27 cellular contexts compared by ENCODE assay signal in the genomic region with DNA sequence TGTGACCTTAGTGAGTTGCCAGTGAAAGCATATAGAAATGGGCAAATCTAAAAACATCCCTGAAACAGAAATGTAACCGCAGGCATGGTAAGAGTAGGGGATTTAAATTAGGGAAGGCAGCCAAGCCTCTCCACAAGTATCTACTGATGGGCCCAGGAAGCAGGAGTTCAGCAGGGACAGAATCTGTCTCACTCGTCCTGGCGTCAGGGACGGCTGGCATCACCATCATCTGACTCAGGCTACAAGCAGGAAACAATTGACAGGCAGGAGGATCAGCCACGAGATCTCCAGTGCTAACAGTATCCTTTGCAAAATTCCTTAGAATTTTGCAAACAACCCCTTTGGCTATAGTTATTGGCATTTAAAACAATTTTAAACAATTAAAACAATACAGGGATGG.
"Had no signal": no experiment of that assay in that cellular context is flagged by ENCODE, and none has a peak within 500 bp of the region (broad histone marks: within the 10 kb centered on the region; RNA-seq: fewer than 3 reads in every experiment).

No MANE protein-coding gene starts in this region.

- H3K4me1 Mint-ChIP-seq: activated B cell treated with CpG ODN at 0.5 μM for 24 hours; activated CD4-positive, alpha-beta T cell treated with anti-CD3 and anti-CD28 coated beads, Interleukin-2, amount 10 ng/mL, durations not matched to agents 24 days and 14 days; brain; central memory CD8-positive, alpha-beta T cell; T-cell had no signal

- DNase-seq: activated B cell treated with CpG ODN at 0.5 μM for 24 hours; activated CD4-positive, alpha-beta T cell treated with anti-CD3 and anti-CD28 coated beads for 1 hour; activated CD4-positive, alpha-beta T cell treated with anti-CD3 and anti-CD28 coated beads, Interleukin-2, amount 10 ng/mL, durations not matched to agents 24 days and 14 days; activated CD4-positive, alpha-beta T cell treated with anti-CD3 and anti-CD28 coated beads, Interleukin-2, amount 50 U/mL, for 48 hours; activated effector memory CD4-positive, alpha-beta T cell treated with anti-CD3 and anti-CD28 coated beads, Interleukin-2, amount 50 U/mL, for 16 hours; activated naive CD4-positive, alpha-beta T cell treated with Interleukin-2 at 50 U/mL for 16 hours; activated T-cell treated with anti-CD3 and anti-CD28 coated beads, Interleukin-2, amount 50 U/mL, for 4 hours; amygdala; NCI-H1048; NCI-H146; NCI-H1930; NCI-H2171; NCI-H226; NCI-H526; NK-92 treated with Interleukin-12 subunit alpha and Interleukin-12 subunit beta, amount 100 ng/mL, for 24 hours; OCI-M1; RPMI8226; SHP77; T-cell; T-helper 2 cell; T1000 had no signal

- FAIRE-seq: astrocyte, TTC549 had no signal

- H3K27ac Mint-ChIP-seq: activated B cell treated with CpG ODN at 0.5 μM for 24 hours; activated CD4-positive, alpha-beta T cell treated with anti-CD3 and anti-CD28 coated beads, Interleukin-2, amount 10 ng/mL, durations not matched to agents 24 days and 14 days; activated naive CD8-positive, alpha-beta T cell; brain; T-cell had no signal

- H3K9me3 Mint-ChIP-seq: central memory CD8-positive, alpha-beta T cell had no signal

- H3K27me3 Mint-ChIP-seq: activated B cell treated with CpG ODN at 0.5 μM for 24 hours; activated naive CD8-positive, alpha-beta T cell; brain; central memory CD8-positive, alpha-beta T cell had no signal

- H3K4me3 Mint-ChIP-seq: activated B cell treated with CpG ODN at 0.5 μM for 24 hours; activated CD4-positive, alpha-beta T cell treated with anti-CD3 and anti-CD28 coated beads, Interleukin-2, amount 10 ng/mL, durations not matched to agents 24 days and 14 days; activated naive CD8-positive, alpha-beta T cell; activated T-cell treated with anti-CD3 and anti-CD28 coated beads, Interleukin-2, amount 50 U/mL, for 4 hours; brain; central memory CD8-positive, alpha-beta T cell; T-cell had no signal

- ATAC-seq: activated T-cell treated with anti-CD3 and anti-CD28 coated beads, Interleukin-2, amount 50 U/mL, for 4 hours; Panc1 had no signal
